In the genomic region with DNA sequence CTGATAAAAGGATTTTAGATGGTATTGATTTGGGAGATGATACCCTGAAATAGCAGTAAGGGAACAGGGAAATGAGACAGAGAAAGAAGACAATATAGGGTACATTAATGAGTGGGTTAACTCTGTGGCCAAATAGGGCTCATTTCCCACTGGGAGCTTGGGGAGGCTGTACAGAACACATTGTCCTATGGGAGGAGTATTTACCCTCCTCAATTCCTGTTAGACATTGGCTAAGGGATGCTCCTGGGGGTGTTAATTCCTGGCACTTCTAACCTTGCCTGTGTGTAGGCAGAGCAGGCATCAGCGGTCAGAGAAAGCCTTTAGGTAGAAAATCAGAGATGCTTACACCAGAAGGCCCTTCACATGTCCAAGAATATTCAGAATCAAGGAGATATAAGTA, we compare ENCODE assay signal across 18 cellular contexts. TPM values are rescaled to one million over a fixed set of nuclear protein-coding genes. Genes with fewer than 3 reads are reported as not detected.
DNase-seq lines count a peak whose midpoint lies in the region; ATAC-seq and TF ChIP-seq lines count a peak whose summit lies in the region.
"Had no signal": no experiment of that assay in that cellular context is flagged by ENCODE, and none has a peak within 500 bp of the region (broad histone marks: within the 10 kb centered on the region; RNA-seq: fewer than 3 reads in every experiment).

No MANE protein-coding gene starts in this region.

- no peak overlapping the region for H3K9ac ChIP-seq in OCI-LY3 (ENCODE audit: low read length)

- H3K36me3 ChIP-seq in OCI-LY3 (replicated peaks; ENCODE audit: low read depth, low read length) (no peaks in the 10 kb centered on the region), right lobe of liver (no peaks in the 10 kb centered on the region)
- H3K36me3 ChIP-seq: HAP-1 had no signal

- H2AFZ ChIP-seq in OCI-LY3 (ENCODE audit: low read depth, low read length): no peak overlapping the region
- H2AFZ ChIP-seq: GM23338 had no signal

- intact Hi-C loops in right lobe of liver (cut with DNase I): no loop called here

- DNase-seq in NCI-H69 (lab: John Stamatoyannopoulos, UW) (peak; percentile 38), right lobe of liver (no peak), GF-D8 (lab: John Stamatoyannopoulos, UW) (no peak), HuH-7 (ENCODE audit: low spot score) (no peak), H4 (ENCODE audit: low spot score) (no peak)
- DNase-seq: C1 segment of cervical spinal cord; Calu3; CD4-positive, alpha-beta memory T cell; COR-L47; DMS79 treated with DMSO at 0.1 percent for 48 hours; HFFc6 had no signal

- H3K4me1 ChIP-seq in OCI-LY3 (ENCODE audit: low read length) (peaks cover 45% of the 10 kb centered on the region), right lobe of liver (peaks cover 0 to 12% (median 0%) of the 10 kb centered on the region in 4 donors)
- H3K4me1 ChIP-seq: HAP-1 had no signal

- peak; percentile 35 for TF ChIP-seq POLR2A in right lobe of liver (IDR thresholded peaks at IDR 0.05)

- no peak overlapping the region for H3K4me3 ChIP-seq in OCI-LY3 (ENCODE audit: low read length)
- no peak overlapping the region for H3K4me3 ChIP-seq in right lobe of liver
- H3K4me3 ChIP-seq: GM23338, HAP-1 had no signal

- TF ChIP-seq CTCF in OCI-LY3 (IDR thresholded peaks at IDR 0.05; ENCODE audit: low read depth, low read length): no peak
- no peak for TF ChIP-seq CTCF in right lobe of liver (IDR thresholded peaks at IDR 0.05)

- WGBS in right lobe of liver (ENCODE audit: insufficient coverage, low coverage, low lambda C conversion rate, missing lambda C conversion rate): no CpG with 5 or more reads among the region's 1 CpG

- peak overlapping the region; percentile 45 for H3K4me2 ChIP-seq in OCI-LY3 (ENCODE audit: low read length)
- H3K4me2 ChIP-seq: GM23338 had no signal

- ATAC-seq in right lobe of liver: peak; percentile 16 to 87 (median 64)
- ATAC-seq: GM23338 had no signal

- no peaks in the 10 kb centered on the region for H3K9me3 ChIP-seq in OCI-LY3 (ENCODE audit: insufficient read depth, low read length)
- H3K9me3 ChIP-seq in right lobe of liver: no peaks in the 10 kb centered on the region
- H3K9me3 ChIP-seq: HAP-1 had no signal

- no peaks in the 10 kb centered on the region for H3K79me2 ChIP-seq in OCI-LY3 (ENCODE audit: low read length)

- H3K27ac ChIP-seq in OCI-LY3 (ENCODE audit: low read length): peak overlapping the region; percentile 24
- no peak overlapping the region for H3K27ac ChIP-seq in right lobe of liver

- H4K20me1 ChIP-seq in OCI-LY3 (ENCODE audit: insufficient read depth, low read length): no peaks in the 10 kb centered on the region

- no peaks in the 10 kb centered on the region for H3K27me3 ChIP-seq in OCI-LY3 (ENCODE audit: low read depth, low read length)
- no peaks in the 10 kb centered on the region for H3K27me3 ChIP-seq in right lobe of liver

RNA-seq across cellular contexts. Expression of a gene that starts 49.0 kb away (rescaled TPM):
- under 1 TPM; 0.06 to 0.55 (median 0.15) TPM for total RNA-seq in right lobe of liver
- total RNA-seq in H4 (2014; rRNA removed; shearing (Covaris generic)): not detected in 2 replicates
- total RNA-seq: A172; A673; CD4-positive, alpha-beta memory T cell; Daoy; G401; GM23338; HFFc6 had no signal
